In the genomic region with DNA sequence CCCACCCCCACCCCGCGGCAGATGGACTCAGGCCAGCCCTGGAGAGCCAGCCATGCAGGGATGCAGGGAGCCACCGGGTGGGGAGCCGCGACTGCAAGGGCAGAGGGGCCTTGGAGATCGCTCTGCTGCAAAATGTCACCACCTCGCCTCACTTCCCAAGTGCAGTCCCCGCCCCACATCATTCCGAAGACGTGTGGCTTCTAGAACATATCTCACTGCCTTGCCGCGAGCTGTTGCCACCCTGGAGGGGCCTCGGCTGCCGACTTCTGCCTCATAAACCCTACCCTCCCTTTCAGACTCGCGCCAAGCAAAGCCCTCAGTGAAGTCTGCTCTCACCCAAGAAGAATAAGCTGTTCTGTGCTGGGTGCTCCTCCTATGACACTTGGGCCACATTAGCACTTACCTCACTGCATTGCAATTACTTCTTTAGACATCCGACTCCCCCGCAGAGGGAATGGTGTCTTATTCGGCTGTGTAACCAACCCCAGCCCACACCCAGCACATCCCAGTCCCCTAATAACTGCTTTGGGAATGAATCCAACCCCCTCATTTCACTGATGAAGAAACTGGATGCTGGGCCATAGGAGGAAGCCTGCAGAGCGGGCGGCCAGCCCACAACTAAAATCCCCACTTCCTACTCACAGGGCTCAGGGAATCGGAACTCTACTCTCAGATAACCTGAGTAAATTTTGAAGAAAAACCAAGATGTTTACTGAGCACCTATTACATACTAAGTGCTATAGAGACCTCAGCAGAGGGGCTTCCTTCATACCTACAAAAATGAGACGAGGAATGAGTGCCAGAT, we compare ENCODE assay signal across 13 cellular contexts. TPM values are rescaled to one million over a fixed set of nuclear protein-coding genes. Genes with fewer than 3 reads are reported as not detected.
DNase-seq lines count a peak whose midpoint lies in the region; ATAC-seq and TF ChIP-seq lines count a peak whose summit lies in the region.
"Had no signal": no experiment of that assay in that cellular context is flagged by ENCODE, and none has a peak within 500 bp of the region (broad histone marks: within the 10 kb centered on the region; RNA-seq: fewer than 3 reads in every experiment).

No MANE protein-coding gene starts in this region.

- peak; percentile 6 to 34 for ATAC-seq in lower lobe of right lung
- ATAC-seq: activated naive CD4-positive, alpha-beta T cell treated with anti-CD3 and anti-CD28 coated beads, Interleukin-2, amount 50 U/mL, for 72 hours had no signal

- TF ChIP-seq CTCF in chondrocyte (IDR thresholded peaks at IDR 0.05) (no peak), lower lobe of right lung (IDR thresholded peaks at IDR 0.05) (no peak), suprapubic skin (IDR thresholded peaks at IDR 0.05) (no peak)

- no peaks in the 10 kb centered on the region for H3K9me3 Mint-ChIP-seq in chondrocyte (ENCODE audit: low read depth)
- H3K9me3 Mint-ChIP-seq: activated naive CD4-positive, alpha-beta T cell treated with anti-CD3 and anti-CD28 coated beads, Interleukin-2, amount 50 U/mL, for 72 hours had no signal

- no peaks in the 10 kb centered on the region for H3K27me3 Mint-ChIP-seq in chondrocyte (ENCODE audit: low read depth)

- H3K27me3 ChIP-seq in lower lobe of right lung (ENCODE audit: low read depth) = no peaks in the 10 kb centered on the region
- H3K27me3 ChIP-seq in suprapubic skin = no peaks in the 10 kb centered on the region

- H3K4me1 ChIP-seq in lower lobe of right lung (peaks cover 82% of the 10 kb centered on the region), suprapubic skin (peaks cover 66% of the 10 kb centered on the region)

- H3K9me3 ChIP-seq in lower lobe of right lung (no peaks in the 10 kb centered on the region), suprapubic skin (no peaks in the 10 kb centered on the region)

- peaks cover 50% of the 10 kb centered on the region for H3K36me3 Mint-ChIP-seq in chondrocyte (ENCODE audit: low read depth)

- peak; percentile 40 for DNase-seq in NCI-H2107 treated with DMSO at 0.1 percent for 48 hours (lab: John Stamatoyannopoulos, UW; ENCODE audit: unreplicated experiment)
- DNase-seq in NCI-H2107 (lab: John Stamatoyannopoulos, UW) = no peak
- DNase-seq in chondrocyte (ENCODE audit: low spot score) = peak; percentile 59
- no peak for DNase-seq in lower lobe of right lung
- no peak for DNase-seq in suprapubic skin (ENCODE audit: low spot score in 2 of 2)
- no peak for DNase-seq in hepatic stellate cell (ENCODE audit: low spot score)
- no peak for DNase-seq in OCI-M1 (lab: John Stamatoyannopoulos, UW)
- no peak for DNase-seq in NK-92 treated with Interleukin-12 subunit alpha and Interleukin-12 subunit beta, amount 100 ng/mL, for 24 hours (lab: John Stamatoyannopoulos, UW)
- DNase-seq: activated CD4-positive, alpha-beta T cell treated with anti-CD3 and anti-CD28 coated beads for 1 hour; HCEC 1CT; NCI-H1694; stimulated activated CD4-positive, alpha-beta T cell treated with anti-CD3 and anti-CD28 coated beads, Interleukin-1b, Interleukin-23, amount 100 ng/mL, for 48 hours had no signal

- H3K36me3 ChIP-seq in lower lobe of right lung (peaks cover 70% of the 10 kb centered on the region), suprapubic skin (peaks cover 22% of the 10 kb centered on the region)

- intact Hi-C loops in lower lobe of right lung (cut with DNase I) = no loop called here

- no peak overlapping the region for H3K27ac ChIP-seq in lower lobe of right lung
- H3K27ac ChIP-seq in suprapubic skin = peak overlapping the region; percentile 42

- H3K4me1 Mint-ChIP-seq in chondrocyte (ENCODE audit: low read depth) = peaks cover 26% of the 10 kb centered on the region

- 43% methylated on average over 17 of the region's 23 CpGs for WGBS in suprapubic skin

- no peak overlapping the region for H3K27ac Mint-ChIP-seq in chondrocyte (ENCODE audit: unreplicated experiment)

- no peak overlapping the region for H3K4me3 Mint-ChIP-seq in chondrocyte (ENCODE audit: unreplicated experiment)

- no peak for TF ChIP-seq EP300 in suprapubic skin (IDR thresholded peaks at IDR 0.05)

- H3K4me3 ChIP-seq in lower lobe of right lung = no peak overlapping the region
- peak overlapping the region; percentile 15 for H3K4me3 ChIP-seq in suprapubic skin

- no peak for TF ChIP-seq POLR2A in suprapubic skin (IDR thresholded peaks at IDR 0.05)

RNA-seq across cellular contexts. Expression of gene TLE3, which starts 8.6 kb away (rescaled TPM):
- 36.9 to 53.4 TPM (median 51.3 TPM) in 3 replicates for total RNA-seq in chondrocyte
- total RNA-seq in lower lobe of right lung = 63.7 TPM
- 100 to 1,000 TPM in 3 of 4 donors, 10 to 100 TPM in 1; 91.2 to 154 (median 137) TPM for total RNA-seq in suprapubic skin

Comparison
In these comparisons a context has a peak if more than half of its experiments do, and no peak if none do; other contexts are left out.
1. DNase-seq: peak in NCI-H2107 treated with DMSO at 0.1 percent for 48 hours (single experiment) and chondrocyte (single experiment); none in NCI-H2107 (single experiment), lower lobe of right lung (single experiment), suprapubic skin (0 of 2), hepatic stellate cell (single experiment), OCI-M1 (single experiment) and NK-92 treated with Interleukin-12 subunit alpha and Interleukin-12 subunit beta, amount 100 ng/mL, for 24 hours (single experiment).